In genomic region chr5:36957953-36958559, GRCh38 we compare ENCODE assay signal across 20 cellular contexts.
DNase-seq lines count a peak whose midpoint lies in the region; FAIRE-seq and TF ChIP-seq lines count a peak whose summit lies in the region.
"Had no signal": no experiment of that assay in that cellular context is flagged by ENCODE, and none has a peak within 500 bp of the region (broad histone marks: within the 10 kb centered on the region; RNA-seq: fewer than 3 reads in every experiment).

No MANE protein-coding gene starts in this region.

- no peaks in the 10 kb centered on the region for H3K4me1 ChIP-seq in kidney (ENCODE audit: control insufficient read depth in 1 of 2, insufficient read depth in 1 of 2, low read depth in 1 of 2, low read length in 2 of 2)
- H3K4me1 ChIP-seq in tibial artery: peaks cover 0 to 7% (median 3%) of the 10 kb centered on the region in 4 donors
- peaks cover 11% of the 10 kb centered on the region for H3K4me1 ChIP-seq in A673 (ENCODE audit: insufficient read depth, low read length, poor library complexity, severe bottlenecking)
- H3K4me1 ChIP-seq: SJSA1 had no signal

- TF ChIP-seq CTCF in choroid plexus epithelial cell (conservative IDR thresholded peaks at IDR 0.05; ENCODE audit: low read depth, low read length) (no peak), kidney (IDR thresholded peaks at IDR 0.05; ENCODE audit: borderline replicate concordance, extremely low read depth, insufficient read depth) (no peak), tibial artery (IDR thresholded peaks at IDR 0.05) (no peak), A673 (conservative IDR thresholded peaks at IDR 0.05; ENCODE audit: low read depth, low read length) (no peak)

- BruUV-seq in A673 (replicated peaks; lab: Mats Ljungman, UMichigan): no TSS peak

- H3K27ac ChIP-seq in kidney (ENCODE audit: low read depth in 2 of 2, low read length in 2 of 2) (no peak overlapping the region), tibial artery (no peak overlapping the region), A673 (ENCODE audit: low read depth, low read length, poor library complexity, severe bottlenecking) (no peak overlapping the region), caudate nucleus (ENCODE audit: low read depth, low read length) (no peak overlapping the region)
- H3K27ac ChIP-seq: KMS-11, SJSA1 had no signal

- intact Hi-C loops in kidney (cut with DNase I): no loop called here
- intact Hi-C loops in tibial artery (cut with DNase I; ENCODE audit: low total_unique reads): no loop called here
- intact Hi-C loops in A673 (cut with micrococcal nuclease; ENCODE audit: unreplicated experiment): no loop called here

- CTCF ChIA-PET in A673 (lab: Charles Lee): no interaction called here

- H3K4me3 ChIP-seq in choroid plexus epithelial cell (ENCODE audit: low read depth, low read length) (no peak overlapping the region), kidney (ENCODE audit: low read length in 2 of 2) (no peak overlapping the region), tibial artery (no peak overlapping the region), A673 (ENCODE audit: low read depth, low read length, poor library complexity, severe bottlenecking) (no peak overlapping the region)
- H3K4me3 ChIP-seq: SJSA1 had no signal

- DNase-seq in GM19239 (ENCODE audit: insufficient read length, low spot score) (no peak), choroid plexus epithelial cell (ENCODE audit: low read depth) (peak; percentile 7), kidney (no peak), tibial artery (no peak), NOMO-1 treated with DMSO at 0.1 percent for 48 hours (lab: John Stamatoyannopoulos, UW; ENCODE audit: unreplicated experiment) (no peak), A673 (ENCODE audit: low spot score) (no peak), caudate nucleus (lab: John Stamatoyannopoulos, UW) (no peak)
- DNase-seq: AML-193; C1 segment of cervical spinal cord; CD8-positive, alpha-beta T cell; DND-41; NCI-H1105; NCI-H146; NCI-H2029; NCI-H2227 treated with DMSO at 0.1 percent for 48 hours; NCI-H510A treated with DMSO at 0.1 percent for 48 hours; NCI-H748 treated with DMSO at 0.1 percent for 48 hours had no signal

- FAIRE-seq in GM19239 (lab: Jason Lieb, UNC) (peak; percentile 39), kidney (lab: Jason Lieb, UNC) (peak; percentile 77)
- FAIRE-seq: GM18507 had no signal

- no peaks in the 10 kb centered on the region for H3K36me3 ChIP-seq in kidney (ENCODE audit: control insufficient read depth in 1 of 2, insufficient read depth in 2 of 2, low read length in 2 of 2)
- H3K36me3 ChIP-seq in tibial artery: peaks cover 14 to 33% (median 23%) of the 10 kb centered on the region in 3 donors
- peaks cover 25% of the 10 kb centered on the region for H3K36me3 ChIP-seq in A673 (ENCODE audit: insufficient read depth, low read length, poor library complexity, severe bottlenecking)

- H3K9me3 ChIP-seq in kidney (ENCODE audit: control insufficient read depth in 1 of 2, low read length in 2 of 2) (no peaks in the 10 kb centered on the region), tibial artery (no peaks in the 10 kb centered on the region), A673 (ENCODE audit: low read depth, low read length, poor library complexity, severe bottlenecking) (no peaks in the 10 kb centered on the region)
- H3K9me3 ChIP-seq: SJSA1 had no signal

- no peak overlapping the region for H3K9ac ChIP-seq in kidney (ENCODE audit: low read length in 2 of 2)
- H3K9ac ChIP-seq: KMS-11 had no signal

- H3K27me3 ChIP-seq in tibial artery (no peaks in the 10 kb centered on the region), A673 (replicated peaks; ENCODE audit: insufficient read depth, low read depth, low read length, poor library complexity) (no peaks in the 10 kb centered on the region)
- H3K27me3 ChIP-seq: SJSA1 had no signal

- POLR2A ChIA-PET in A673 (lab: Charles Lee; ENCODE audit: low non-redundant PET): no interaction called here
